15 cellular contexts compared by ENCODE assay signal in the genomic region with DNA sequence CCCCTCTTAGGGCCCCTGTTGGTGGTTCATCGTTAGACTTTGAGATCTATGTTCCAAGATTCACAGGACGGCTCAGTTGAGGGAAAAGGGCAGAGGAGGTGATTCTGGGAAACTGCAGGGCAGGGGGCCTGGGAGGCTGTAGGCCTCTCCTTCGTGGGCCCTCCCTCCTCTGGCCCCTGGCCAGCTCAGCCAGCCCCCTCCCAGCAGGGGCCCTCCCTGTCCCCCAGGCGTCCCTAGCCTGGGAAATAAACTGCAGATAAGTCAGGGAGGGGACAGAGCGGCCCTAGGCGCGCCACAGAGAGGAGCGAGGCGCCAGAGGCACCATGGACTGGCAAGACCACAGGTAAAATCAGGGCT. TPM values are rescaled to one million over a fixed set of nuclear protein-coding genes. Genes with fewer than 3 reads are reported as not detected.
A peak's percentile ranks its signal among the peaks of the same experiment; 100 is the strongest.
DNase-seq lines count a peak whose midpoint lies in the region; TF ChIP-seq lines count a peak whose summit lies in the region.
"Had no signal": no experiment of that assay in that cellular context is flagged by ENCODE, and none has a peak within 500 bp of the region (broad histone marks: within the 10 kb centered on the region; RNA-seq: fewer than 3 reads in every experiment).

No MANE protein-coding gene starts in this region.

- H3K4me1 Mint-ChIP-seq in progenitor cell of endocrine pancreas (ENCODE audit: low read depth) = peaks cover 11% of the 10 kb centered on the region

- no peak for TF ChIP-seq POLR2A in testis (IDR thresholded peaks at IDR 0.05)
- no peak for TF ChIP-seq POLR2A in adrenal gland (IDR thresholded peaks at IDR 0.05)

- H3K27me3 ChIP-seq in mesenchymal stem cell (ENCODE audit: control insufficient read depth in 1 of 2, insufficient read depth in 1 of 2, low read length in 2 of 2) (peaks cover 0 to 4% of the 10 kb centered on the region in 2 experiments), testis (no peaks in the 10 kb centered on the region), adrenal gland (no peaks in the 10 kb centered on the region)

- H2AFZ ChIP-seq in mesenchymal stem cell (ENCODE audit: low read depth, low read length) = no peak overlapping the region

- intact Hi-C loops in testis (cut with DNase I; ENCODE audit: low total_unique reads) (no loop called here), adrenal gland (cut with DNase I) (no loop called here)

- TF ChIP-seq RAD21 in Ishikawa (IDR thresholded peaks at IDR 0.05; ENCODE audit: low read depth) = no peak

- WGBS in mesenchymal stem cell = 76% methylated on average over 9 of the region's 9 CpGs
- WGBS in testis, 2 donors = 34 to 43% methylated on average over 5 to 9 of the region's 9 CpGs
- 42 to 81% (median 73%) methylated on average over 3 to 9 of the region's 9 CpGs for whole genome bisulfite sequencing in adrenal gland, 4 donors

- H2BK120ac ChIP-seq in mesenchymal stem cell (ENCODE audit: low read depth, low read length) = peak overlapping the region; percentile 39

- H3K9me3 ChIP-seq in mesenchymal stem cell (ENCODE audit: control insufficient read depth, low read length) (peaks cover 17% of the 10 kb centered on the region), testis (no peaks in the 10 kb centered on the region), adrenal gland (replicated peaks in 1 of 3) (no peaks in the 10 kb centered on the region)

- no peak overlapping the region for H3K4me3 Mint-ChIP-seq in progenitor cell of endocrine pancreas (ENCODE audit: low read depth)
- H3K4me3 Mint-ChIP-seq: CD14-positive monocyte had no signal

- H3K36me3 ChIP-seq in mesenchymal stem cell (ENCODE audit: control insufficient read depth in 1 of 2, insufficient read depth in 2 of 2, low read depth in 1 of 2, low read length in 2 of 2) = peaks cover 26 to 41% of the 10 kb centered on the region in 2 experiments
- no peaks in the 10 kb centered on the region for H3K36me3 ChIP-seq in testis (ENCODE audit: low read depth, missing control alignments)
- H3K36me3 ChIP-seq in adrenal gland (replicated peaks in 1 of 2) = peaks cover 0 to 6% of the 10 kb centered on the region in 2 donors

- peak overlapping the region; percentile 1 for H2BK15ac ChIP-seq in mesenchymal stem cell (ENCODE audit: low read depth, poor library complexity, severe bottlenecking)

- peak overlapping the region; percentile 15 for H3K4me3 ChIP-seq in coronary artery
- H3K4me3 ChIP-seq in mesenchymal stem cell (ENCODE audit: insufficient read depth in 1 of 2, low read depth in 1 of 2, low read length in 2 of 2) = no peak overlapping the region
- H3K4me3 ChIP-seq in testis = peak overlapping the region; percentile 33 to 47
- no peak overlapping the region for H3K4me3 ChIP-seq in adrenal gland

- H2BK5ac ChIP-seq in mesenchymal stem cell (ENCODE audit: low read depth, low read length, poor library complexity, severe bottlenecking) = no peak overlapping the region

- peak overlapping the region in 1 of 2 experiments; percentile 26 for H3K14ac ChIP-seq in mesenchymal stem cell (ENCODE audit: low read length in 2 of 2)

- peak overlapping the region; percentile 4 for H2AK5ac ChIP-seq in mesenchymal stem cell (ENCODE audit: low read length, severe bottlenecking)

- H3K4me1 ChIP-seq in mesenchymal stem cell (ENCODE audit: control insufficient read depth, insufficient read depth, low read depth, low read length) (peaks cover 29% of the 10 kb centered on the region), testis (peaks cover 32% of the 10 kb centered on the region), adrenal gland (replicated peaks in 1 of 2) (peaks cover 15 to 47% of the 10 kb centered on the region in 2 donors)

- no peak overlapping the region for H3K4me2 ChIP-seq in mesenchymal stem cell (ENCODE audit: low read length, poor library complexity, severe bottlenecking)

- H3K9me3 Mint-ChIP-seq in progenitor cell of endocrine pancreas (ENCODE audit: low read depth) = peaks cover 15% of the 10 kb centered on the region

- no peak overlapping the region for H4K8ac ChIP-seq in mesenchymal stem cell (ENCODE audit: low read length)

- H2BK12ac ChIP-seq in mesenchymal stem cell (ENCODE audit: low read length in 2 of 2) = peak overlapping the region; percentile 30 to 97

- no peaks in the 10 kb centered on the region for H3K79me1 ChIP-seq in mesenchymal stem cell (replicated peaks; ENCODE audit: low read length, poor library complexity, severe bottlenecking)

- H3K27ac Mint-ChIP-seq in progenitor cell of endocrine pancreas = no peak overlapping the region
- H3K27ac Mint-ChIP-seq: activated naive CD4-positive, alpha-beta T cell treated with anti-CD3 and anti-CD28 coated beads, Interleukin-2, amount 50 U/mL, for 72 hours had no signal

- no peak for TF ChIP-seq EP300 in Ishikawa (IDR thresholded peaks at IDR 0.05; ENCODE audit: borderline replicate concordance)

- H3K36me3 Mint-ChIP-seq in progenitor cell of endocrine pancreas (ENCODE audit: insufficient read depth) = peaks cover 37% of the 10 kb centered on the region
- H3K36me3 Mint-ChIP-seq: CD14-positive monocyte had no signal

- H3K27ac ChIP-seq in coronary artery (peak overlapping the region; percentile 76 to 97), mesenchymal stem cell (ENCODE audit: low read length, poor library complexity, severe bottlenecking) (no peak overlapping the region), testis (peak overlapping the region; percentile 56 to 90), adrenal gland (peak overlapping the region in 2 of 5 donors; percentile 68 to 78)

- peaks cover 6% of the 10 kb centered on the region for H3K27me3 Mint-ChIP-seq in progenitor cell of endocrine pancreas

- H3K23ac ChIP-seq in mesenchymal stem cell (ENCODE audit: low read length in 2 of 2) = peak overlapping the region in 1 of 2 experiments; percentile 62

- H3K4ac ChIP-seq in mesenchymal stem cell (ENCODE audit: low read depth in 1 of 2, low read length in 2 of 2) = peak overlapping the region; percentile 7 to 63

- no peak for DNase-seq in coronary artery (ENCODE audit: low spot score)
- no peak for DNase-seq in mesenchymal stem cell
- no peak for DNase-seq in testis
- DNase-seq in A172 (ENCODE audit: low spot score) = no peak
- no peak for DNase-seq in progenitor cell of endocrine pancreas (ENCODE audit: low spot score, unreplicated experiment)
- no peak for DNase-seq in adrenal gland
- no peak for DNase-seq in activated CD4-positive, alpha-beta T cell treated with anti-CD3 and anti-CD28 coated beads, Interleukin-2, amount 50 U/mL, for 4 hours
- DNase-seq: effector CD8-positive, alpha-beta T cell; NCI-H446 treated with DMSO at 0.1 percent for 48 hours; RPMI8226 had no signal

- no peak overlapping the region for H3K9ac ChIP-seq in mesenchymal stem cell (ENCODE audit: low read length)

- peak overlapping the region; percentile 85 for H4K91ac ChIP-seq in mesenchymal stem cell (ENCODE audit: low read length)

- TF ChIP-seq CTCF in coronary artery (IDR thresholded peaks at IDR 0.05) (no peak), testis (IDR thresholded peaks at IDR 0.05) (no peak), progenitor cell of endocrine pancreas (IDR thresholded peaks at IDR 0.05; ENCODE audit: unreplicated experiment) (no peak), adrenal gland (IDR thresholded peaks at IDR 0.05) (no peak)

- H3K18ac ChIP-seq in mesenchymal stem cell (ENCODE audit: low read depth in 1 of 2, low read length in 2 of 2) = peak overlapping the region; percentile 89 to 92

TF ChIP-seq in Ishikawa, 13 proteins besides CTCF, POLR2A, EP300 and RAD21:
- TF ChIP-seq FOXM1 (IDR thresholded peaks at IDR 0.05; ENCODE audit: borderline replicate concordance, low read depth) = no peak
- TF ChIP-seq TEAD4 (IDR thresholded peaks at IDR 0.05) = no peak
- 0 out of 2 replicates have a peak, but pooled peaks have one; percentile 31 for TF ChIP-seq ZBTB7A (IDR thresholded peaks at IDR 0.05; ENCODE audit: low read depth)
- TF ChIP-seq, protein P1, sequence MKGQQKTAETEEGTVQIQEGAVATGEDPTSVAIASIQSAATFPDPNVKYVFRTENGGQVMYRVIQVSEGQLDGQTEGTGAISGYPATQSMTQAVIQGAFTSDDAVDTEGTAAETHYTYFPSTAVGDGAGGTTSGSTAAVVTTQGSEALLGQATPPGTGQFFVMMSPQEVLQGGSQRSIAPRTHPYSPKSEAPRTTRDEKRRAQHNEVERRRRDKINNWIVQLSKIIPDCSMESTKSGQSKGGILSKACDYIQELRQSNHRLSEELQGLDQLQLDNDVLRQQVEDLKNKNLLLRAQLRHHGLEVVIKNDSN (IDR thresholded peaks at IDR 0.05) = no peak
- TF ChIP-seq, protein P2, sequence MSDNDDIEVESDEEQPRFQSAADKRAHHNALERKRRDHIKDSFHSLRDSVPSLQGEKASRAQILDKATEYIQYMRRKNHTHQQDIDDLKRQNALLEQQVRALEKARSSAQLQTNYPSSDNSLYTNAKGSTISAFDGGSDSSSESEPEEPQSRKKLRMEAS (IDR thresholded peaks at IDR 0.05) = no peak

RNA-seq across cellular contexts. Expression of a gene that starts 6.5 kb away (rescaled TPM):
- polyA plus RNA-seq in mesenchymal stem cell (2013, experiment 1 of 2) = 24.9 TPM
- 20.6 TPM for polyA plus RNA-seq in mesenchymal stem cell (2013, experiment 2 of 2)
- total RNA-seq in testis = 100 to 1,000 TPM in 1 of 2 donors, 10 to 100 TPM in 1; 82.6 to 105 TPM
- 3.8 TPM for polyA plus RNA-seq in testis (ENCODE audit: insufficient read depth, low read depth, low replicate concordance)
- total RNA-seq in A172 (2014; rRNA removed; shearing (Covaris generic)) = not detected in 2 replicates
- 31.1 and 37.6 TPM in 2 replicates for total RNA-seq in progenitor cell of endocrine pancreas
- total RNA-seq in adrenal gland = 10 to 100 TPM in 7 of 8 donors, 1 to 10 TPM in 1; 4.4 to 67.0 (median 24.0) TPM
- polyA plus RNA-seq in adrenal gland = 10 to 100 TPM in 2 of 3 donors, 1 to 10 TPM in 1; 2.7 to 69.0 (median 17.2) TPM
- total RNA-seq: activated CD8-positive, alpha-beta memory T cell treated with anti-CD3 and anti-CD28 coated beads for 36 hours; activated naive CD4-positive, alpha-beta T cell treated with anti-CD3 and anti-CD28 coated beads, Interleukin-2, amount 50 U/mL, for 72 hours; myocyte had no signal
- polyA plus RNA-seq: CD14-positive monocyte had no signal

RNA-seq across cellular contexts. Expression of a gene that starts 43.6 kb away (rescaled TPM):
- 67.1 TPM for polyA plus RNA-seq in mesenchymal stem cell (2013, experiment 1 of 2)
- 63.7 TPM for polyA plus RNA-seq in mesenchymal stem cell (2013, experiment 2 of 2)
- total RNA-seq in testis (10 to 100 TPM; 71.7 to 72.8 TPM), progenitor cell of endocrine pancreas (97.8 and 102 TPM in 2 replicates), adrenal gland (10 to 100 TPM; 56.3 to 97.6 (median 74.4) TPM)
- polyA plus RNA-seq in testis (ENCODE audit: insufficient read depth, low read depth, low replicate concordance) (49.1 TPM), adrenal gland (100 to 1,000 TPM in 1 of 3 donors, 10 to 100 TPM in 2; 42.3 to 135 (median 75.4) TPM)
- 40.4 and 53.1 TPM in 2 replicates for total RNA-seq in A172 (2014; rRNA removed; shearing (Covaris generic))

Comparison
In these comparisons a context has a peak if more than half of its experiments do, and no peak if none do; other contexts are left out.
1. H3K4me3 ChIP-seq: peak in coronary artery (single experiment) and testis (2 of 2); none in mesenchymal stem cell (0 of 2) and adrenal gland (0 of 4).